ENCODE assay signal across 8 cellular contexts in genomic region chr10:5976689-5977470, GRCh38. TPM values are rescaled to one million over a fixed set of nuclear protein-coding genes. Genes with fewer than 3 reads are reported as not detected.
DNase-seq lines count a peak whose midpoint lies in the region; ATAC-seq and TF ChIP-seq lines count a peak whose summit lies in the region.

No MANE protein-coding gene starts in this region.

- H3K4me1 ChIP-seq in BLaER1, result peaks cover 16% of the 10 kb centered on the region

- TF ChIP-seq CTCF in cardiac fibroblast (IDR thresholded peaks at IDR 0.05; ENCODE audit: low read depth, low read length), result no peak

- H4K20me1 ChIP-seq in BLaER1, result no peaks in the 10 kb centered on the region

- peak overlapping the region; percentile 84 for H3K27ac ChIP-seq in BLaER1

- H3K9ac ChIP-seq in BLaER1, result peak overlapping the region; percentile 83

- no peaks in the 10 kb centered on the region for H3K9me3 ChIP-seq in BLaER1

- no peaks in the 10 kb centered on the region for H3K36me3 ChIP-seq in BLaER1

- H3K27me3 ChIP-seq in BLaER1, result no peaks in the 10 kb centered on the region

- intact Hi-C loops in left colon (cut with DNase I, micrococcal nuclease), result no loop called here

- ATAC-seq in GM19351 (IDR thresholded peaks at IDR 0.05; ENCODE audit: unreplicated experiment) (peak; percentile 9), HG03460 (IDR thresholded peaks at IDR 0.05; ENCODE audit: unreplicated experiment) (peak; percentile 2), left colon (peak; percentile 35)

- H3K4me3 ChIP-seq in BLaER1 (peak overlapping the region; percentile 83), cardiac fibroblast (replicated peaks in 1 of 2; ENCODE audit: low read depth in 2 of 2, low read length in 2 of 2) (peak overlapping the region; percentile 87 to 90)

- peak overlapping the region; percentile 95 for H3K4me2 ChIP-seq in BLaER1

- peak; percentile 68 for DNase-seq in UCSD-AML1 (lab: John Stamatoyannopoulos, UW; ENCODE audit: unreplicated experiment)
- DNase-seq in cardiac fibroblast (ENCODE audit: low read depth in 2 of 2), result peak; percentile 58 to 59
- peak; percentile 55 to 75 for DNase-seq in left colon
- DNase-seq in stimulated activated CD4-positive, alpha-beta T cell treated with anti-CD3 and anti-CD28 coated beads, Interleukin-4, amount 100 ng/mL, for 1 hour, result peak; percentile 55
- no peak for DNase-seq in superior temporal gyrus (ENCODE audit: extremely low spot score)

RNA-seq across cellular contexts. Expression of gene IL15RA, which starts 0.5 kb away (rescaled TPM):
- 10 to 100 TPM; 15.4 to 19.6 TPM for total RNA-seq in left colon
